35 cellular contexts compared by ENCODE assay signal in genomic region chr5:107766439-107766838, GRCh38.
"Had no signal": no experiment of that assay in that cellular context is flagged by ENCODE, and none has a peak within 500 bp of the region (broad histone marks: within the 10 kb centered on the region; RNA-seq: fewer than 3 reads in every experiment).

No MANE protein-coding gene starts in this region.

- H3K4me3 Mint-ChIP-seq: activated CD8-positive, alpha-beta T cell treated with anti-CD3 and anti-CD28 coated beads for 36 hours; activated naive CD8-positive, alpha-beta T cell treated with anti-CD3 and anti-CD28 coated beads for 36 hours; activated T-cell treated with anti-CD3 and anti-CD28 coated beads, Interleukin-2, amount 50 U/mL, for 72 hours; activated T-helper 17 cell treated with anti-CD3 and anti-CD28 coated beads, Interleukin-2, amount 50 U/mL, for 72 hours had no signal

- ATAC-seq: activated CD8-positive, alpha-beta T cell treated with anti-CD3 and anti-CD28 coated beads for 36 hours; activated T-cell treated with anti-CD3 and anti-CD28 coated beads, Interleukin-2, amount 50 U/mL, for 72 hours; activated T-helper 17 cell treated with anti-CD3 and anti-CD28 coated beads, Interleukin-2, amount 50 U/mL, for 72 hours had no signal

- H3K27ac Mint-ChIP-seq: activated CD8-positive, alpha-beta T cell treated with anti-CD3 and anti-CD28 coated beads for 36 hours; activated naive CD8-positive, alpha-beta T cell treated with anti-CD3 and anti-CD28 coated beads for 36 hours; activated T-cell treated with anti-CD3 and anti-CD28 coated beads, Interleukin-2, amount 50 U/mL, for 72 hours; activated T-helper 17 cell treated with anti-CD3 and anti-CD28 coated beads, Interleukin-2, amount 50 U/mL, for 72 hours had no signal

- H3K36me3 Mint-ChIP-seq: activated naive CD8-positive, alpha-beta T cell treated with anti-CD3 and anti-CD28 coated beads for 36 hours had no signal

- H3K4me1 Mint-ChIP-seq: activated naive CD8-positive, alpha-beta T cell treated with anti-CD3 and anti-CD28 coated beads for 36 hours; activated T-helper 17 cell treated with anti-CD3 and anti-CD28 coated beads, Interleukin-2, amount 50 U/mL, for 72 hours had no signal

- H3K27ac ChIP-seq: ascending aorta, cardiac muscle cell, KMS-11, PC-9, RWPE1, WERI-Rb-1 had no signal

- H3K4me3 ChIP-seq: ascending aorta, cardiac muscle cell, PC-9 had no signal

- H3K27me3 ChIP-seq: ascending aorta had no signal

- H3K9me3 Mint-ChIP-seq: activated CD8-positive, alpha-beta T cell treated with anti-CD3 and anti-CD28 coated beads for 36 hours; activated naive CD8-positive, alpha-beta T cell treated with anti-CD3 and anti-CD28 coated beads for 36 hours; activated T-cell treated with anti-CD3 and anti-CD28 coated beads, Interleukin-2, amount 50 U/mL, for 72 hours; activated T-helper 17 cell treated with anti-CD3 and anti-CD28 coated beads, Interleukin-2, amount 50 U/mL, for 72 hours had no signal

- DNase-seq: activated CD4-positive, alpha-beta T cell treated with anti-CD3 and anti-CD28 coated beads for 1 hour; activated CD4-positive, alpha-beta T cell treated with anti-CD3 and anti-CD28 coated beads for 48 hours; activated CD4-positive, CD25-positive, alpha-beta regulatory T cell; activated CD8-positive, alpha-beta T cell treated with anti-CD3 and anti-CD28 coated beads for 36 hours; activated effector memory CD4-positive, alpha-beta T cell treated with anti-CD3 and anti-CD28 coated beads, Interleukin-2, amount 50 U/mL, for 16 hours; activated naive CD4-positive, alpha-beta T cell; activated naive CD4-positive, alpha-beta T cell treated with anti-CD3 and anti-CD28 coated beads, Interleukin-2, amount 50 U/mL, for 16 hours; activated naive CD8-positive, alpha-beta T cell treated with anti-CD3 and anti-CD28 coated beads for 36 hours; activated T-cell treated with anti-CD3 and anti-CD28 coated beads, Interleukin-2, amount 50 U/mL, for 1 hour; activated T-cell treated with anti-CD3 and anti-CD28 coated beads, Interleukin-2, amount 50 U/mL, for 72 hours; amniotic stem cell; MM.1S; NCI-H1092 treated with DMSO at 0.1 percent for 48 hours; NCI-H1417; NCI-H146; NCI-H187; NCI-H2029 treated with DMSO at 0.1 percent for 48 hours; NCI-H2107; NCI-H2171; NCI-H510A; NCI-H526; NCI-H748 treated with DMSO at 0.1 percent for 48 hours; NK-92 treated with Interleukin-12 subunit alpha and Interleukin-12 subunit beta, amount 100 ng/mL, for 24 hours; PC-9; Right ventricle myocardium superior; SW 1271; T-helper 1 cell; T-helper 2 cell; T-helper 9 cell; WERI-Rb-1 had no signal

- H3K4me1 ChIP-seq: ascending aorta had no signal

- H3K9me3 ChIP-seq: ascending aorta had no signal

- H3K36me3 ChIP-seq: ascending aorta, cardiac muscle cell, WERI-Rb-1 had no signal

- H3K9ac ChIP-seq: KMS-11 had no signal
